Comparison of ENCODE assay signal across 8 cellular contexts in genomic region chr15:97904196-97904572, GRCh38. TPM values are rescaled to one million over a fixed set of nuclear protein-coding genes. Genes with fewer than 3 reads are reported as not detected.
DNase-seq lines count a peak whose midpoint lies in the region; ATAC-seq, FAIRE-seq and TF ChIP-seq lines count a peak whose summit lies in the region.

No MANE protein-coding gene starts in this region.

- H3K4me1 Mint-ChIP-seq in type B pancreatic cell (ENCODE audit: unreplicated experiment): peaks cover 7% of the 10 kb centered on the region

- H3K4ac ChIP-seq in IMR-90 (ENCODE audit: low read depth, low read length): no peak overlapping the region

- peak; percentile 67 for TF ChIP-seq RAD21 in IMR-90 (IDR thresholded peaks at IDR 0.05; ENCODE audit: low read length)

- CTCF ChIA-PET in IMR-90 (lab: Yijun Ruan, JAX): interaction anchor here (0.5 kb wide), 1 partner anchor 517 kb away, joined by 3 read pairs; no protein-coding TSS in a partner anchor
- CTCF ChIA-PET in endothelial cell of umbilical vein (lab: Charles Lee): interaction anchor here (1.1 kb wide), 1 partner anchor 515 kb away, joined by 3 read pairs; no protein-coding TSS in a partner anchor

- H2AK5ac ChIP-seq in IMR-90 (ENCODE audit: low read depth, low read length): no peak overlapping the region

- no peak overlapping the region for H3K18ac ChIP-seq in IMR-90 (ENCODE audit: low read depth, low read length)

- no peaks in the 10 kb centered on the region for H3K9me1 ChIP-seq in IMR-90 (ENCODE audit: insufficient read depth, low read length)
- no peaks in the 10 kb centered on the region for H3K9me1 ChIP-seq in endothelial cell of umbilical vein (replicated peaks; ENCODE audit: control insufficient read depth, extremely low read depth, insufficient read depth, low read length)

- H3K56ac ChIP-seq in IMR-90 (ENCODE audit: extremely low read depth, insufficient read depth, low read length): no peak overlapping the region

- H3K9ac ChIP-seq in IMR-90 (ENCODE audit: low read depth, low read length) (no peak overlapping the region), endothelial cell of umbilical vein (replicated peaks; ENCODE audit: extremely low read depth, insufficient read depth, low read length) (no peak overlapping the region)

- H3K27ac Mint-ChIP-seq in type B pancreatic cell: no peak overlapping the region

- peak; percentile 63 for FAIRE-seq in endothelial cell of umbilical vein (lab: Jason Lieb, UNC)

- no peak for TF ChIP-seq POLR2A in IMR-90 (IDR thresholded peaks at IDR 0.05; ENCODE audit: low read depth, low read length)
- no peak for TF ChIP-seq POLR2A in endothelial cell of umbilical vein (IDR thresholded peaks at IDR 0.05; ENCODE audit: low read depth, low read length)

- H3K27me3 Mint-ChIP-seq in type B pancreatic cell: peaks cover 72% of the 10 kb centered on the region

- no peaks in the 10 kb centered on the region for H3K9me3 Mint-ChIP-seq in type B pancreatic cell

- H3K4me3 Mint-ChIP-seq in type B pancreatic cell: peak overlapping the region; percentile 2

- H3K23ac ChIP-seq in IMR-90 (ENCODE audit: low read depth, low read length): no peak overlapping the region

- H2AK9ac ChIP-seq in IMR-90 (replicated peaks; ENCODE audit: low read depth, low read length, poor library complexity): no peak overlapping the region

- H3K4me3 ChIP-seq in IMR-90 (ENCODE audit: insufficient read depth, low read depth, low read length) (no peak overlapping the region), endothelial cell of umbilical vein (replicated peaks in 1 of 3; ENCODE audit: insufficient read depth in 1 of 3, low read depth in 1 of 3, low read length in 3 of 3) (no peak overlapping the region)

- H3K9me3 ChIP-seq in IMR-90 (ENCODE audit: control insufficient read depth, insufficient read depth, low read length) (no peaks in the 10 kb centered on the region), endothelial cell of umbilical vein (replicated peaks; ENCODE audit: control insufficient read depth, insufficient read depth, low read length) (no peaks in the 10 kb centered on the region)

- no peak overlapping the region for H2BK15ac ChIP-seq in IMR-90 (ENCODE audit: low read depth, low read length)

- intact Hi-C loops in IMR-90 (cut with micrococcal nuclease) (loop anchor here (1.0 kb wide), 2 partner anchors 181 to 391 kb away; no protein-coding TSS in a partner anchor), endothelial cell of umbilical vein (cut with micrococcal nuclease) (loop anchor here (1.0 kb wide), 3 partner anchors 181 to 391 kb away; no protein-coding TSS in a partner anchor)

- ATAC-seq in IMR-90 (ENCODE audit: low read depth) (peak; percentile 99), GM21367 (IDR thresholded peaks at IDR 0.05; ENCODE audit: unreplicated experiment) (no peak), GM21786 (IDR thresholded peaks at IDR 0.05; ENCODE audit: unreplicated experiment) (no peak)

- no peaks in the 10 kb centered on the region for H3K79me1 ChIP-seq in IMR-90 (ENCODE audit: low read depth in 1 of 2, low read length in 2 of 2)

- no peaks in the 10 kb centered on the region for H3K36me3 Mint-ChIP-seq in type B pancreatic cell

- in situ Hi-C loops in IMR-90 (cut with MboI; ENCODE audit: low sequenced_read_pairs): loop anchor here (10.0 kb wide), 1 partner anchor 521 kb away; no protein-coding TSS in a partner anchor

- H2BK20ac ChIP-seq in IMR-90 (ENCODE audit: low read depth, low read length): no peak overlapping the region

- H3K36me3 ChIP-seq in IMR-90 (ENCODE audit: control insufficient read depth, insufficient read depth, low read length) (no peaks in the 10 kb centered on the region), endothelial cell of umbilical vein (ENCODE audit: control insufficient read depth in 2 of 2, extremely low read depth in 1 of 2, insufficient read depth in 2 of 2, low read length in 2 of 2) (no peaks in the 10 kb centered on the region)

- 0% methylated on average over 5 of the region's 22 CpGs; no CpG with 5 or more reads in 1 of the 2 experiments for WGBS in IMR-90 (ENCODE audit: extremely low coverage in 2 of 2, insufficient read length in 1 of 2), 2 experiments

- DNase-seq in GDM1 (lab: John Stamatoyannopoulos, UW) (peak; percentile 15), IMR-90 (peak; percentile 44), SHP77 treated with DMSO at 0.1 percent for 48 hours (lab: John Stamatoyannopoulos, UW) (peak; percentile 17), endothelial cell of umbilical vein (ENCODE audit: low read depth, low spot score) (peak; percentile 39), medulla oblongata (ENCODE audit: extremely low spot score) (peak; percentile 77), type B pancreatic cell (ENCODE audit: extremely low spot score, unreplicated experiment) (peak; percentile 80)

- POLR2A ChIA-PET in IMR-90 (lab: Charles Lee; ENCODE audit: unreplicated experiment): no interaction called here
- POLR2A ChIA-PET in endothelial cell of umbilical vein (lab: Charles Lee): no interaction called here

- H3K79me2 ChIP-seq in endothelial cell of umbilical vein (ENCODE audit: control insufficient read depth, insufficient read depth, low read length): no peaks in the 10 kb centered on the region

- H2BK5ac ChIP-seq in IMR-90 (ENCODE audit: low read depth, low read length, poor library complexity, severe bottlenecking): no peak overlapping the region

- H4K5ac ChIP-seq in IMR-90 (ENCODE audit: low read depth, low read length): no peak overlapping the region

- no peak overlapping the region for H3K14ac ChIP-seq in IMR-90 (replicated peaks; ENCODE audit: low read depth, low read length)

- BruUV-seq in IMR-90 (replicated peaks; lab: Mats Ljungman, UMichigan): no TSS peak
- BruUV-seq in endothelial cell of umbilical vein (replicated peaks; lab: Mats Ljungman, UMichigan): no TSS peak

- H3K4me1 ChIP-seq in IMR-90 (ENCODE audit: control insufficient read depth, insufficient read depth, low read length) (no peaks in the 10 kb centered on the region), endothelial cell of umbilical vein (ENCODE audit: control insufficient read depth, extremely low read depth, insufficient read depth, low read length) (no peaks in the 10 kb centered on the region)

- no peak overlapping the region for H4K8ac ChIP-seq in IMR-90 (ENCODE audit: low read depth in 2 of 2, low read length in 2 of 2)

- H2AFZ ChIP-seq in IMR-90 (replicated peaks; ENCODE audit: low read length, poor library complexity) (no peak overlapping the region), endothelial cell of umbilical vein (ENCODE audit: low read depth, low read length) (no peak overlapping the region)

- H3K27ac ChIP-seq in IMR-90 (ENCODE audit: insufficient read depth, low read length): no peak overlapping the region
- no peak overlapping the region for H3K27ac ChIP-seq in endothelial cell of umbilical vein (ENCODE audit: insufficient read depth, low read depth, low read length)

- H3K4me2 ChIP-seq in IMR-90 (ENCODE audit: low read depth, low read length): 0 out of 2 replicates have a peak overlapping the region, but pooled peaks have one; percentile 29
- no peak overlapping the region for H3K4me2 ChIP-seq in endothelial cell of umbilical vein (ENCODE audit: insufficient read depth, low read length)

- no peak overlapping the region for H2BK120ac ChIP-seq in IMR-90 (ENCODE audit: low read depth, low read length)

- dilution Hi-C loops in IMR-90 (cut with HindIII; ENCODE audit: low sequenced_read_pairs, unreplicated experiment) (no loop called here), endothelial cell of umbilical vein (cut with MboI; ENCODE audit: extremely low pct_ligation_motif_present, low sequenced_read_pairs) (no loop called here)

- H4K91ac ChIP-seq in IMR-90 (ENCODE audit: insufficient read depth, low read depth, low read length): no peak overlapping the region

- H3K27me3 ChIP-seq in IMR-90 (ENCODE audit: control insufficient read depth, insufficient read depth, low read length) (no peaks in the 10 kb centered on the region), endothelial cell of umbilical vein (ENCODE audit: control insufficient read depth in 2 of 2, insufficient read depth in 2 of 2, low read length in 2 of 2) (peaks cover 0 to 4% of the 10 kb centered on the region in 2 experiments)

- peak; percentile 66 for TF ChIP-seq CTCF in IMR-90 (conservative IDR thresholded peaks at IDR 0.05; ENCODE audit: low read depth, low read length)
- TF ChIP-seq CTCF in endothelial cell of umbilical vein (IDR thresholded peaks at IDR 0.05; ENCODE audit: extremely low read depth in 1 of 2, insufficient read depth in 1 of 2, low read depth in 1 of 2, low read length in 2 of 2): peak; percentile 55 to 80
- TF ChIP-seq CTCF in type B pancreatic cell (conservative IDR thresholded peaks at IDR 0.05): peak; percentile 83

- H4K20me1 ChIP-seq in IMR-90 (ENCODE audit: insufficient read depth, low read length) (no peaks in the 10 kb centered on the region), endothelial cell of umbilical vein (replicated peaks; ENCODE audit: control insufficient read depth, extremely low read depth, insufficient read depth, low read length) (no peaks in the 10 kb centered on the region)

TF ChIP-seq in IMR-90, 13 proteins besides CTCF, POLR2A, EP300 and RAD21:
- no peak for TF ChIP-seq RFX5 (IDR thresholded peaks at IDR 0.05; ENCODE audit: low read depth, low read length)
- TF ChIP-seq MAFK (IDR thresholded peaks at IDR 0.05; ENCODE audit: low read depth, low read length): no peak
- TF ChIP-seq SMC3 (IDR thresholded peaks at IDR 0.05; ENCODE audit: low read depth, low read length): peak; percentile 76

TF ChIP-seq in endothelial cell of umbilical vein, 7 proteins besides CTCF, POLR2A, EP300 and RAD21 (continues in another document):
- TF ChIP-seq FOS (IDR thresholded peaks at IDR 0.05; ENCODE audit: borderline replicate concordance, insufficient read depth, low read length) (no peak), JUN (IDR thresholded peaks at IDR 0.05; ENCODE audit: borderline replicate concordance, insufficient read depth, insufficient read length, low read depth) (no peak)

RNA-seq across cellular contexts. Expression of gene ARRDC4, which starts 56.3 kb away (rescaled TPM):
- total RNA-seq in IMR-90 (2012; rRNA removed) (9.1 and 10.6 TPM in 2 replicates), endothelial cell of umbilical vein (0.97 and 2.5 TPM in 2 replicates), type B pancreatic cell (ENCODE audit: low replicate concordance) (31.3 and 31.6 TPM in 2 replicates)
- polyA plus RNA-seq in IMR-90 (2012; rRNA removed) (4.0 and 5.3 TPM in 2 replicates), endothelial cell of umbilical vein (1.1 and 1.2 TPM in 2 replicates)
- 2.3 and 2.8 TPM in 2 replicates for polyA plus RNA-seq in IMR-90 (2012; cell fraction: cytosol; rRNA removed)
- 2.0 and 6.0 TPM in 2 replicates for polyA plus RNA-seq in IMR-90 (2012; cell fraction: nucleus; rRNA removed; ENCODE audit: low replicate concordance)
- 0.94 and 1.1 TPM in 2 replicates for polyA plus RNA-seq in endothelial cell of umbilical vein (2011; cell fraction: cytosol; rRNA removed)
- 1.1 and 1.4 TPM in 2 replicates for polyA plus RNA-seq in endothelial cell of umbilical vein (2011; cell fraction: nucleus; rRNA removed)
- 0.50 and 0.94 TPM in 2 replicates for polyA plus RNA-seq in endothelial cell of umbilical vein (2012)
- 1.4 and 1.8 TPM in 2 replicates for polyA minus RNA-seq in endothelial cell of umbilical vein
- polyA minus RNA-seq in endothelial cell of umbilical vein (2011; cell fraction: cytosol; rRNA and poly(A)+ RNA removed): not detected
- polyA minus RNA-seq in endothelial cell of umbilical vein (2011; cell fraction: nucleus; rRNA and poly(A)+ RNA removed): 0.82 and 0.96 TPM in 2 replicates

Comparison
In these comparisons a context has a peak if more than half of its experiments do, and no peak if none do; other contexts are left out.
1. DNase-seq: peak in every context shown above with its lines; median percentile 80 in type B pancreatic cell; 77 in medulla oblongata; 44 in IMR-90; 39 in endothelial cell of umbilical vein; 17 in SHP77 treated with DMSO at 0.1 percent for 48 hours; 15 in GDM1.